Comparison of ENCODE assay signal across 28 cellular contexts in the genomic region with DNA sequence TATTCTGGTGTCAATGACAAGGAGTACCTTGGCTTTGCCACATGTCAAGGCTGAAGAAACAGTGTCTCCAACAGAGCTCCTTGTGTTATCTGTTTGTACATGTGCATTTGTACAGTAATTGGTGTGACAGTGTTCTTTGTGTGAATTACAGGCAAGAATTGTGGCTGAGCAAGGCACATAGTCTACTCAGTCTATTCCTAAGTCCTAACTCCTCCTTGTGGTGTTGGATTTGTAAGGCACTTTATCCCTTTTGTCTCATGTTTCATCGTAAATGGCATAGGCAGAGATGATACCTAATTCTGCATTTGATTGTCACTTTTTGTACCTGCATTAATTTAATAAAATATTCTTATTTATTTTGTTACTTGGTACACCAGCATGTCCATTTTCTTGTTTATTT. TPM values are rescaled to one million over a fixed set of nuclear protein-coding genes. Genes with fewer than 3 reads are reported as not detected.
"Had no signal": no experiment of that assay in that cellular context is flagged by ENCODE, and none has a peak within 500 bp of the region (broad histone marks: within the 10 kb centered on the region; RNA-seq: fewer than 3 reads in every experiment).

No MANE protein-coding gene starts in this region.

- H3K27me3 ChIP-seq: colonic mucosa, dorsolateral prefrontal cortex, esophagus squamous epithelium, heart left ventricle, neutrophil, ovary, spleen, thyroid gland had no signal

- H3K27ac ChIP-seq: colonic mucosa, dorsolateral prefrontal cortex, esophagus squamous epithelium, heart left ventricle, neutrophil, ovary, prostate gland, spleen, thyroid gland had no signal

- H3K27me3 Mint-ChIP-seq: activated CD4-positive, alpha-beta T cell treated with anti-CD3 and anti-CD28 coated beads for 36 hours; activated naive CD8-positive, alpha-beta T cell treated with anti-CD3 and anti-CD28 coated beads, Interleukin-2, amount 10 ng/mL, durations not matched to agents 7 days and 5 days; effector memory CD8-positive, alpha-beta T cell; memory B cell had no signal

- H3K4me1 Mint-ChIP-seq: activated naive CD8-positive, alpha-beta T cell treated with anti-CD3 and anti-CD28 coated beads, Interleukin-2, amount 10 ng/mL, durations not matched to agents 7 days and 5 days; nephron had no signal

- H3K27ac Mint-ChIP-seq: activated CD4-positive, alpha-beta T cell treated with anti-CD3 and anti-CD28 coated beads for 36 hours; activated naive CD4-positive, alpha-beta T cell treated with anti-CD3 and anti-CD28 coated beads for 36 hours; activated naive CD8-positive, alpha-beta T cell treated with anti-CD3 and anti-CD28 coated beads, Interleukin-2, amount 10 ng/mL, durations not matched to agents 7 days and 5 days; effector memory CD8-positive, alpha-beta T cell; memory B cell; nephron had no signal

- FAIRE-seq: bronchial epithelial cell had no signal

- H3K4me3 Mint-ChIP-seq: activated CD4-positive, alpha-beta T cell treated with anti-CD3 and anti-CD28 coated beads for 36 hours; activated naive CD4-positive, alpha-beta T cell treated with anti-CD3 and anti-CD28 coated beads for 36 hours; activated naive CD8-positive, alpha-beta T cell treated with anti-CD3 and anti-CD28 coated beads, Interleukin-2, amount 10 ng/mL, durations not matched to agents 7 days and 5 days; activated T-cell treated with anti-CD3 and anti-CD28 coated beads, Interleukin-2, amount 50 U/mL, for 4 hours; effector memory CD8-positive, alpha-beta T cell; memory B cell; nephron had no signal

- H3K9me3 Mint-ChIP-seq: activated naive CD8-positive, alpha-beta T cell treated with anti-CD3 and anti-CD28 coated beads, Interleukin-2, amount 10 ng/mL, durations not matched to agents 7 days and 5 days; activated T-cell treated with anti-CD3 and anti-CD28 coated beads, Interleukin-2, amount 50 U/mL, for 4 hours; effector memory CD8-positive, alpha-beta T cell had no signal

- DNase-seq: activated CD4-positive, alpha-beta T cell treated with anti-CD3 and anti-CD28 coated beads for 36 hours; activated CD4-positive, alpha-beta T cell treated with anti-CD3 and anti-CD28 coated beads, Interleukin-2, amount 50 U/mL, for 4 hours; activated CD8-positive, alpha-beta memory T cell treated with anti-CD3 and anti-CD28 coated beads for 24 hours; activated CD8-positive, alpha-beta memory T cell treated with anti-CD3 and anti-CD28 coated beads, Interleukin-2, amount 50 U/mL, for 48 hours; activated naive CD4-positive, alpha-beta T cell treated with anti-CD3 and anti-CD28 coated beads for 36 hours; activated naive CD8-positive, alpha-beta T cell treated with anti-CD3 and anti-CD28 coated beads, Interleukin-2, amount 10 ng/mL, durations not matched to agents 7 days and 5 days; activated T-cell treated with anti-CD3 and anti-CD28 coated beads, Interleukin-2, amount 50 U/mL, for 4 hours; amniotic stem cell; colonic mucosa; dorsolateral prefrontal cortex; effector memory CD8-positive, alpha-beta T cell; esophagus squamous epithelium; heart left ventricle; islet precursor cell; left colon; ovary; spleen; stimulated activated CD4-positive, alpha-beta T cell treated with anti-CD3 and anti-CD28 coated beads, Interleukin-4, amount 100 ng/mL, for 1 hour; stimulated activated naive CD4-positive, alpha-beta T cell treated with Interleukin-2 at 50 U/mL for 16 hours; substantia nigra; T-helper 9 cell; thyroid gland had no signal

- ATAC-seq: effector memory CD8-positive, alpha-beta T cell; heart left ventricle; left colon had no signal

- H3K4me1 ChIP-seq: colonic mucosa, esophagus squamous epithelium, prostate gland had no signal

RNA-seq across cellular contexts. Expression of a gene that starts 40.2 kb away (rescaled TPM):
- total RNA-seq: mononuclear cell had no signal
